In genomic region chr4:107669068-107669467, GRCh38 we compare ENCODE assay signal across 21 cellular contexts. TPM values are rescaled to one million over a fixed set of nuclear protein-coding genes. Genes with fewer than 3 reads are reported as not detected.
DNase-seq lines count a peak whose midpoint lies in the region; ATAC-seq, FAIRE-seq and TF ChIP-seq lines count a peak whose summit lies in the region.
"Had no signal": no experiment of that assay in that cellular context is flagged by ENCODE, and none has a peak within 500 bp of the region (broad histone marks: within the 10 kb centered on the region; RNA-seq: fewer than 3 reads in every experiment).

No MANE protein-coding gene starts in this region.

- H3K4me3 ChIP-seq in HepG2 (replicated peaks in 1 of 3; ENCODE audit: insufficient read depth in 1 of 3, low read depth in 2 of 3, low read length in 3 of 3) (no peak overlapping the region), right lobe of liver (no peak overlapping the region), ovary (no peak overlapping the region)
- H3K4me3 ChIP-seq: BLaER1 treated with 17β-estradiol and CSF1 and Interleukin-3, amounts not matched to agents 10 nM and 100 nM had no signal

- TF ChIP-seq RAD21 in HepG2 (CRISPR knock-in tag; IDR thresholded peaks at IDR 0.05) = no peak

- intact Hi-C loops in HepG2 (cut with micrococcal nuclease; ENCODE audit: unreplicated experiment) (loop anchor here (5.0 kb wide), 1 partner anchor 68 kb away; no protein-coding TSS in a partner anchor), right lobe of liver (cut with DNase I) (no loop called here), ovary (cut with DNase I) (no loop called here)

- ATAC-seq in HepG2 (no peak), right lobe of liver (peak; percentile 49 to 67 (median 64))
- ATAC-seq: CD8-positive, alpha-beta T cell had no signal

- CTCF ChIA-PET in HepG2 (lab: Yijun Ruan, JAX; ENCODE audit: low intra/inter-chr PET ratio, low total read pairs) = no interaction called here

- in situ Hi-C loops in HepG2 (cut with HindIII; ENCODE audit: extremely low pct_ligation_motif_present, low pct_unique_long_range_greater_than_20kb) = no loop called here

- no peaks in the 10 kb centered on the region for H3K9me3 ChIP-seq in HepG2 (ENCODE audit: low read length)
- no peaks in the 10 kb centered on the region for H3K9me3 ChIP-seq in right lobe of liver
- H3K9me3 ChIP-seq in ovary = no peaks in the 10 kb centered on the region
- H3K9me3 ChIP-seq: Caco-2 had no signal

- no peak for TF ChIP-seq EP300 in HepG2 (IDR thresholded peaks at IDR 0.05; ENCODE audit: low read depth in 2 of 2, low read length in 2 of 2)
- TF ChIP-seq EP300 in HepG2 (CRISPR knock-in tag; IDR thresholded peaks at IDR 0.05; ENCODE audit: borderline replicate concordance) = no peak
- no peak for TF ChIP-seq EP300 in ovary (IDR thresholded peaks at IDR 0.05)

- no peak overlapping the region for H3K4me2 ChIP-seq in HepG2 (ENCODE audit: low read depth, low read length)
- H3K4me2 ChIP-seq: BLaER1 treated with 17β-estradiol and CSF1 and Interleukin-3, amounts not matched to agents 10 nM and 100 nM had no signal

- BruUV-seq in HepG2 (replicated peaks; lab: Mats Ljungman, UMichigan) = no TSS peak

- no peak for FAIRE-seq in HepG2 (lab: Jason Lieb, UNC)
- FAIRE-seq: A204.1, D721Med, G401.6, GM12891, GM19239 had no signal

- H3K36me3 ChIP-seq in HepG2 (replicated peaks in 1 of 2; ENCODE audit: control insufficient read depth in 1 of 2, insufficient read depth in 2 of 2, low read length in 2 of 2) = peaks cover 0 to 12% of the 10 kb centered on the region in 2 experiments; a peak in 3 of 5 replicates
- H3K36me3 ChIP-seq in right lobe of liver = no peaks in the 10 kb centered on the region
- no peaks in the 10 kb centered on the region for H3K36me3 ChIP-seq in ovary

- no peak overlapping the region for H3K9ac ChIP-seq in HepG2 (ENCODE audit: insufficient read depth, low read depth, low read length)
- H3K9ac ChIP-seq: BLaER1 treated with 17β-estradiol and CSF1 and Interleukin-3, amounts not matched to agents 10 nM and 100 nM had no signal

- TF ChIP-seq CTCF in HepG2 (CRISPR knock-in tag; IDR thresholded peaks at IDR 0.05) (no peak), right lobe of liver (IDR thresholded peaks at IDR 0.05) (no peak), ovary (IDR thresholded peaks at IDR 0.05) (no peak)

- no peaks in the 10 kb centered on the region for H4K20me1 ChIP-seq in HepG2 (ENCODE audit: insufficient read depth, low read length)

- no peak for TF ChIP-seq POLR2A in HepG2 (IDR thresholded peaks at IDR 0.05; ENCODE audit: insufficient read depth in 1 of 2, low read depth in 2 of 2, low read length in 2 of 2)
- no peak for TF ChIP-seq POLR2A in right lobe of liver (IDR thresholded peaks at IDR 0.05)
- TF ChIP-seq POLR2A in ovary (IDR thresholded peaks at IDR 0.05) = no peak

- H3K79me2 ChIP-seq in HepG2 (ENCODE audit: insufficient read depth, low read length) = no peaks in the 10 kb centered on the region

- H3K4me1 ChIP-seq in HepG2 (ENCODE audit: insufficient read depth, low read length) = no peaks in the 10 kb centered on the region
- peaks cover 0 to 7% (median 2%) of the 10 kb centered on the region in 4 donors for H3K4me1 ChIP-seq in right lobe of liver
- H3K4me1 ChIP-seq in ovary (ENCODE audit: insufficient read depth) = peaks cover 1% of the 10 kb centered on the region
- H3K4me1 ChIP-seq: BLaER1 treated with 17β-estradiol and CSF1 and Interleukin-3, amounts not matched to agents 10 nM and 100 nM; Caco-2 had no signal

- H2AFZ ChIP-seq in HepG2 (ENCODE audit: low read length) = no peak overlapping the region

- DNase-seq in HepG2 (ENCODE audit: low spot score) (peak; percentile 3), right lobe of liver (no peak), NCI-H446 (lab: John Stamatoyannopoulos, UW) (no peak), ovary (no peak), AG20443 (ENCODE audit: low spot score) (no peak)
- DNase-seq: 8988T; ACHN; AML-193; Caco-2; Calu3; CD4-positive, alpha-beta T cell; CD8-positive, alpha-beta T cell; DMS79 treated with DMSO at 0.1 percent for 48 hours; GF-D8 had no signal

- no peak overlapping the region for H3K27ac ChIP-seq in HepG2 (ENCODE audit: extremely low read length, insufficient read depth, low read length)
- H3K27ac ChIP-seq in right lobe of liver = no peak overlapping the region
- no peak overlapping the region for H3K27ac ChIP-seq in ovary
- H3K27ac ChIP-seq: BLaER1 treated with 17β-estradiol and CSF1 and Interleukin-3, amounts not matched to agents 10 nM and 100 nM; C4-2B had no signal

- H3K27me3 ChIP-seq in HepG2 (ENCODE audit: control insufficient read depth in 1 of 2, insufficient read depth in 2 of 2, low read length in 2 of 2) (no peaks in the 10 kb centered on the region), right lobe of liver (no peaks in the 10 kb centered on the region), ovary (no peaks in the 10 kb centered on the region)
- H3K27me3 ChIP-seq: BLaER1 treated with 17β-estradiol and CSF1 and Interleukin-3, amounts not matched to agents 10 nM and 100 nM had no signal

- POLR2A ChIA-PET in HepG2 (lab: Yijun Ruan, JAX) = no interaction called here

TF ChIP-seq in HepG2, 621 proteins besides CTCF, POLR2A, EP300 and RAD21 (continues in another document):
- TF ChIP-seq TRAFD1 (CRISPR knock-in tag; IDR thresholded peaks at IDR 0.05; ENCODE audit: borderline replicate concordance) (no peak), MLLT10 (CRISPR knock-in tag; IDR thresholded peaks at IDR 0.05) (no peak), ZNF274 (CRISPR knock-in tag; IDR thresholded peaks at IDR 0.05) (no peak), ZNF383 (CRISPR knock-in tag; IDR thresholded peaks at IDR 0.05; ENCODE audit: borderline replicate concordance) (no peak), RAD51 (IDR thresholded peaks at IDR 0.05; ENCODE audit: borderline replicate concordance) (no peak), ZNF607 (CRISPR knock-in tag; IDR thresholded peaks at IDR 0.05; ENCODE audit: borderline replicate concordance) (no peak), XBP1 (CRISPR knock-in tag; IDR thresholded peaks at IDR 0.05) (no peak), ZFP91 (CRISPR knock-in tag; IDR thresholded peaks at IDR 0.05; ENCODE audit: borderline replicate concordance) (no peak), ZNF367 (CRISPR knock-in tag; IDR thresholded peaks at IDR 0.05; ENCODE audit: borderline replicate concordance) (no peak)

RNA-seq across cellular contexts. Expression of gene PAPSS1, which starts 51.0 kb away (rescaled TPM):
- 126 and 170 TPM in 2 replicates for total RNA-seq in HepG2 (2016; rRNA removed; fragmentation: Illumina TruSeq; extraction: Trizol)
- 73.6 and 81.4 TPM in 2 replicates for total RNA-seq in HepG2 (2016; cell fraction: cytosol; rRNA removed; fragmentation: Illumina TruSeq; extraction: Trizol; ENCODE audit: low read depth)
- 127 and 163 TPM in 2 replicates for total RNA-seq in HepG2 (2016; cell fraction: insoluble cytoplasmic fraction; rRNA removed; fragmentation: Illumina TruSeq; extraction: Trizol)
- 33.8 and 41.6 TPM in 2 replicates for total RNA-seq in HepG2 (2016; cell fraction: membrane; rRNA removed; fragmentation: Illumina TruSeq; extraction: Trizol)
- 77.5 and 82.3 TPM in 2 replicates for total RNA-seq in HepG2 (2016; cell fraction: nucleus; rRNA removed; fragmentation: Illumina TruSeq; extraction: Trizol)
- 71.9 and 105 TPM in 2 replicates for polyA plus RNA-seq in HepG2 (2011; rRNA removed)
- polyA plus RNA-seq in HepG2 (2011; cell fraction: cytosol; rRNA removed) = 84.4 and 86.8 TPM in 2 replicates
- polyA plus RNA-seq in HepG2 (2011; cell fraction: nucleus; rRNA removed) = 50.7 and 63.9 TPM in 2 replicates
- 64.1 and 73.2 TPM in 2 replicates for polyA plus RNA-seq in HepG2 (2012)
- 4.8 and 5.5 TPM in 2 replicates for polyA plus RNA-seq in HepG2 (2016; cell fraction: cytosol; fragmentation: Illumina TruSeq; extraction: Trizol; ENCODE audit: low read depth)
- polyA plus RNA-seq in HepG2 (2016; cell fraction: insoluble cytoplasmic fraction; fragmentation: Illumina TruSeq; extraction: Trizol; ENCODE audit: low read depth) = 147 and 149 TPM in 2 replicates
- polyA plus RNA-seq in HepG2 (2016; cell fraction: membrane; fragmentation: Illumina TruSeq; extraction: Trizol; ENCODE audit: low read depth) = 9.3 and 13.3 TPM in 2 replicates
- polyA plus RNA-seq in HepG2 (2016; cell fraction: nucleus; fragmentation: Illumina TruSeq; extraction: Trizol; ENCODE audit: insufficient read depth, low read depth) = 67.7 and 74.4 TPM in 2 replicates
- 32.2 and 93.6 TPM in 2 replicates for polyA minus RNA-seq in HepG2 (2011; rRNA and poly(A)+ RNA removed; ENCODE audit: low replicate concordance)
- polyA minus RNA-seq in HepG2 (2011; cell fraction: cytosol; rRNA and poly(A)+ RNA removed) = 53.5 and 55.5 TPM in 2 replicates
- 75.1 and 79.7 TPM in 2 replicates for polyA minus RNA-seq in HepG2 (2011; cell fraction: nucleus; rRNA and poly(A)+ RNA removed)
- total RNA-seq in right lobe of liver = 1 to 10 TPM; 3.7 to 7.6 (median 6.8) TPM
- total RNA-seq in ovary = 10 to 100 TPM; 19.8 to 50.3 (median 28.0) TPM
- 10 to 100 TPM; 27.9 to 48.7 TPM for polyA plus RNA-seq in ovary
